ENCODE assay signal across 1 cellular context in the genomic region with DNA sequence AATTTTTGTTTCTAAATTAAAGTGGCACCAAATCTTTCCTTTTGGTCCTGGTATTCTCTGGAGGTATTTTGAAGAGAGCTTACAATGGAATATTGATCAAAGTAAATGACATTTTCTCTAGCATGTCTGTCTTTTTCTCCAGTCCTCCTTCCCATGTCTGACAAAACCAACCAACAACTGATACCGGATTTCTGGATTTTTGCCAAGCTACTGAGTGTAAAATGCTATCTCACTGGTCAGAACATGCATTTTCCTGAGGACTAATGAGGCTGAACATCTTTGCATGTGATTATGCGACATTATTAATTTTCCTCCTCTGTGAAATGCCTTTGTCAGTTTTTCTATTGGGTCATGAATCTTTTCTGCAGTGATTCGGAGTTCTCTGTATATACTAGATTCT.
TF ChIP-seq lines count a peak whose summit lies in the region.

No MANE protein-coding gene starts in this region.

TF ChIP-seq in K562, 482 proteins besides CTCF, POLR2A, EP300 and RAD21 (continued from another document):
- TF ChIP-seq, protein P1, sequence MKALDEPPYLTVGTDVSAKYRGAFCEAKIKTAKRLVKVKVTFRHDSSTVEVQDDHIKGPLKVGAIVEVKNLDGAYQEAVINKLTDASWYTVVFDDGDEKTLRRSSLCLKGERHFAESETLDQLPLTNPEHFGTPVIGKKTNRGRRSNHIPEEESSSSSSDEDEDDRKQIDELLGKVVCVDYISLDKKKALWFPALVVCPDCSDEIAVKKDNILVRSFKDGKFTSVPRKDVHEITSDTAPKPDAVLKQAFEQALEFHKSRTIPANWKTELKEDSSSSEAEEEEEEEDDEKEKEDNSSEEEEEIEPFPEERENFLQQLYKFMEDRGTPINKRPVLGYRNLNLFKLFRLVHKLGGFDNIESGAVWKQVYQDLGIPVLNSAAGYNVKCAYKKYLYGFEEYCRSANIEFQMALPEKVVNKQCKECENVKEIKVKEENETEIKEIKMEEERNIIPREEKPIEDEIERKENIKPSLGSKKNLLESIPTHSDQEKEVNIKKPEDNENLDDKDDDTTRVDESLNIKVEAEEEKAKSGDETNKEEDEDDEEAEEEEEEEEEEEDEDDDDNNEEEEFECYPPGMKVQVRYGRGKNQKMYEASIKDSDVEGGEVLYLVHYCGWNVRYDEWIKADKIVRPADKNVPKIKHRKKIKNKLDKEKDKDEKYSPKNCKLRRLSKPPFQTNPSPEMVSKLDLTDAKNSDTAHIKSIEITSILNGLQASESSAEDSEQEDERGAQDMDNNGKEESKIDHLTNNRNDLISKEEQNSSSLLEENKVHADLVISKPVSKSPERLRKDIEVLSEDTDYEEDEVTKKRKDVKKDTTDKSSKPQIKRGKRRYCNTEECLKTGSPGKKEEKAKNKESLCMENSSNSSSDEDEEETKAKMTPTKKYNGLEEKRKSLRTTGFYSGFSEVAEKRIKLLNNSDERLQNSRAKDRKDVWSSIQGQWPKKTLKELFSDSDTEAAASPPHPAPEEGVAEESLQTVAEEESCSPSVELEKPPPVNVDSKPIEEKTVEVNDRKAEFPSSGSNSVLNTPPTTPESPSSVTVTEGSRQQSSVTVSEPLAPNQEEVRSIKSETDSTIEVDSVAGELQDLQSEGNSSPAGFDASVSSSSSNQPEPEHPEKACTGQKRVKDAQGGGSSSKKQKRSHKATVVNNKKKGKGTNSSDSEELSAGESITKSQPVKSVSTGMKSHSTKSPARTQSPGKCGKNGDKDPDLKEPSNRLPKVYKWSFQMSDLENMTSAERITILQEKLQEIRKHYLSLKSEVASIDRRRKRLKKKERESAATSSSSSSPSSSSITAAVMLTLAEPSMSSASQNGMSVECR (CRISPR knock-in tag; IDR thresholded peaks at IDR 0.05) = no peak
